Comparison of ENCODE assay signal across 35 cellular contexts in genomic region chr6:38225766-38226165, GRCh38.
"Had no signal": no experiment of that assay in that cellular context is flagged by ENCODE, and none has a peak within 500 bp of the region (broad histone marks: within the 10 kb centered on the region; RNA-seq: fewer than 3 reads in every experiment).

No MANE protein-coding gene starts in this region.

- H3K4me3 Mint-ChIP-seq: activated B cell treated with CpG ODN at 0.5 μM for 24 hours; activated CD4-positive, alpha-beta memory T cell treated with anti-CD3 and anti-CD28 coated beads for 36 hours; activated CD4-positive, alpha-beta T cell treated with anti-CD3 and anti-CD28 coated beads, Interleukin-2, amount 10 ng/mL, durations not matched to agents 24 days and 14 days; activated CD8-positive, alpha-beta T cell treated with anti-CD3 and anti-CD28 coated beads for 36 hours; activated naive CD4-positive, alpha-beta T cell treated with anti-CD3 and anti-CD28 coated beads for 36 hours; activated naive CD8-positive, alpha-beta T cell treated with anti-CD3 and anti-CD28 coated beads for 36 hours; activated T-cell treated with anti-CD3 and anti-CD28 coated beads, Interleukin-2, amount 50 U/mL, for 4 hours; activated T-cell treated with anti-CD3 and anti-CD28 coated beads, Interleukin-2, amount 50 U/mL, for 72 hours; activated T-helper 1 cell treated with anti-CD3 and anti-CD28 coated beads, Interleukin-12 subunit alpha, Interleukin-12 subunit beta, Interleukin-2, Interleukin-4 antibody, amounts not matched to agents 30 ng/mL and 10 ng/mL and 1 ng/mL, durations not matched to agents 14 hours and 24 hours and 36 hours; activated T-helper 17 cell treated with anti-CD3 and anti-CD28 coated beads, Interleukin-2, amount 50 U/mL, for 72 hours; T-helper 2 cell treated with Interferon-gamma antibody and Interleukin-4, amounts not matched to agents 5 μg/mL and 100 μg/mL, for 36 hours had no signal

- FAIRE-seq: astrocyte, TTC549 had no signal

- H3K27me3 Mint-ChIP-seq: activated B cell treated with CpG ODN at 0.5 μM for 24 hours; activated CD4-positive, alpha-beta memory T cell treated with anti-CD3 and anti-CD28 coated beads for 36 hours; activated CD4-positive, alpha-beta T cell treated with anti-CD3 and anti-CD28 coated beads, Interleukin-2, amount 10 ng/mL, durations not matched to agents 24 days and 14 days; activated CD8-positive, alpha-beta T cell treated with anti-CD3 and anti-CD28 coated beads for 36 hours; activated naive CD8-positive, alpha-beta T cell treated with anti-CD3 and anti-CD28 coated beads for 36 hours; activated T-helper 17 cell treated with anti-CD3 and anti-CD28 coated beads, Interleukin-2, amount 50 U/mL, for 72 hours had no signal

- H3K27me3 ChIP-seq: adrenal gland, body of pancreas, brain microvascular endothelial cell, breast epithelium had no signal

- H3K9me3 ChIP-seq: adrenal gland, body of pancreas, breast epithelium had no signal

- H3K27ac ChIP-seq: adrenal gland, body of pancreas, brain microvascular endothelial cell, breast epithelium, VCaP had no signal

- H3K27ac Mint-ChIP-seq: activated B cell treated with CpG ODN at 0.5 μM for 24 hours; activated CD4-positive, alpha-beta memory T cell treated with anti-CD3 and anti-CD28 coated beads for 36 hours; activated CD4-positive, alpha-beta T cell treated with anti-CD3 and anti-CD28 coated beads, Interleukin-2, amount 10 ng/mL, durations not matched to agents 24 days and 14 days; activated CD8-positive, alpha-beta T cell treated with anti-CD3 and anti-CD28 coated beads for 36 hours; activated naive CD4-positive, alpha-beta T cell treated with anti-CD3 and anti-CD28 coated beads for 36 hours; activated naive CD8-positive, alpha-beta T cell treated with anti-CD3 and anti-CD28 coated beads for 36 hours; activated T-cell treated with anti-CD3 and anti-CD28 coated beads, Interleukin-2, amount 50 U/mL, for 72 hours; activated T-helper 1 cell treated with anti-CD3 and anti-CD28 coated beads, Interleukin-12 subunit alpha, Interleukin-12 subunit beta, Interleukin-2, Interleukin-4 antibody, amounts not matched to agents 30 ng/mL and 10 ng/mL and 1 ng/mL, durations not matched to agents 14 hours and 24 hours and 36 hours; activated T-helper 17 cell treated with anti-CD3 and anti-CD28 coated beads, Interleukin-2, amount 50 U/mL, for 72 hours; T-helper 2 cell treated with Interferon-gamma antibody and Interleukin-4, amounts not matched to agents 5 μg/mL and 100 μg/mL, for 36 hours had no signal

- DNase-seq: activated B cell treated with CpG ODN at 0.5 μM for 24 hours; activated CD4-positive, alpha-beta memory T cell treated with anti-CD3 and anti-CD28 coated beads for 36 hours; activated CD4-positive, alpha-beta T cell treated with anti-CD3 and anti-CD28 coated beads for 4 hours; activated CD4-positive, alpha-beta T cell treated with anti-CD3 and anti-CD28 coated beads, Interleukin-2, amount 10 ng/mL, durations not matched to agents 24 days and 14 days; activated CD4-positive, alpha-beta T cell treated with anti-CD3 and anti-CD28 coated beads, Interleukin-2, amount 50 U/mL, for 1 hour; activated CD4-positive, alpha-beta T cell treated with anti-CD3 and anti-CD28 coated beads, Interleukin-2, amount 50 U/mL, for 4 hours; activated CD4-positive, CD25-positive, alpha-beta regulatory T cell treated with anti-CD3 and anti-CD28 coated beads, Interleukin-2, amount 50 U/mL, for 72 hours; activated CD8-positive, alpha-beta memory T cell treated with anti-CD3 and anti-CD28 coated beads, Interleukin-2, amount 50 U/mL, for 4 hours; activated CD8-positive, alpha-beta T cell treated with anti-CD3 and anti-CD28 coated beads for 36 hours; activated effector memory CD4-positive, alpha-beta T cell treated with anti-CD3 and anti-CD28 coated beads, Interleukin-2, amount 50 U/mL, for 16 hours; activated gamma-delta T cell treated with Interleukin-2 at 50 U/mL for 16 hours; activated naive CD4-positive, alpha-beta T cell; activated naive CD4-positive, alpha-beta T cell treated with anti-CD3 and anti-CD28 coated beads for 36 hours; activated naive CD4-positive, alpha-beta T cell treated with anti-CD3 and anti-CD28 coated beads, Interleukin-2, amount 50 U/mL, for 16 hours; activated naive CD8-positive, alpha-beta T cell treated with anti-CD3 and anti-CD28 coated beads for 36 hours; activated T-cell treated with anti-CD3 and anti-CD28 coated beads for 4 hours; activated T-cell treated with anti-CD3 and anti-CD28 coated beads, Interleukin-2, amount 50 U/mL, for 1 hour; activated T-cell treated with anti-CD3 and anti-CD28 coated beads, Interleukin-2, amount 50 U/mL, for 4 hours; activated T-cell treated with anti-CD3 and anti-CD28 coated beads, Interleukin-2, amount 50 U/mL, for 72 hours; adrenal gland; amniotic stem cell; aorta; body of pancreas; brain microvascular endothelial cell; central memory CD4-positive, alpha-beta T cell; T-helper 2 cell; T-helper 9 cell had no signal

- ATAC-seq: activated CD8-positive, alpha-beta T cell treated with anti-CD3 and anti-CD28 coated beads for 36 hours; activated naive CD4-positive, alpha-beta T cell treated with anti-CD3 and anti-CD28 coated beads, Interleukin-2, amount 50 U/mL, for 72 hours; activated T-cell treated with anti-CD3 and anti-CD28 coated beads, Interleukin-2, amount 50 U/mL, for 4 hours; activated T-cell treated with anti-CD3 and anti-CD28 coated beads, Interleukin-2, amount 50 U/mL, for 72 hours; activated T-helper 17 cell treated with anti-CD3 and anti-CD28 coated beads, Interleukin-2, amount 50 U/mL, for 72 hours; body of pancreas had no signal

- H3K36me3 ChIP-seq: adrenal gland, brain microvascular endothelial cell, breast epithelium had no signal

- H3K36me3 Mint-ChIP-seq: activated naive CD4-positive, alpha-beta T cell treated with anti-CD3 and anti-CD28 coated beads, Interleukin-2, amount 50 U/mL, for 72 hours had no signal

- H3K4me1 Mint-ChIP-seq: activated B cell treated with CpG ODN at 0.5 μM for 24 hours; activated CD4-positive, alpha-beta T cell treated with anti-CD3 and anti-CD28 coated beads, Interleukin-2, amount 10 ng/mL, durations not matched to agents 24 days and 14 days; activated naive CD8-positive, alpha-beta T cell treated with anti-CD3 and anti-CD28 coated beads for 36 hours; activated T-helper 17 cell treated with anti-CD3 and anti-CD28 coated beads, Interleukin-2, amount 50 U/mL, for 72 hours had no signal

- H3K4me3 ChIP-seq: adrenal gland, body of pancreas, breast epithelium had no signal

- H3K9me3 Mint-ChIP-seq: activated B cell treated with CpG ODN at 0.5 μM for 24 hours; activated CD4-positive, alpha-beta memory T cell treated with anti-CD3 and anti-CD28 coated beads for 36 hours; activated CD8-positive, alpha-beta T cell treated with anti-CD3 and anti-CD28 coated beads for 36 hours; activated naive CD4-positive, alpha-beta T cell treated with anti-CD3 and anti-CD28 coated beads for 36 hours; activated naive CD4-positive, alpha-beta T cell treated with anti-CD3 and anti-CD28 coated beads, Interleukin-2, amount 50 U/mL, for 72 hours; activated naive CD8-positive, alpha-beta T cell treated with anti-CD3 and anti-CD28 coated beads for 36 hours; activated T-cell treated with anti-CD3 and anti-CD28 coated beads, Interleukin-2, amount 50 U/mL, for 4 hours; activated T-cell treated with anti-CD3 and anti-CD28 coated beads, Interleukin-2, amount 50 U/mL, for 72 hours; activated T-helper 1 cell treated with anti-CD3 and anti-CD28 coated beads, Interleukin-12 subunit alpha, Interleukin-12 subunit beta, Interleukin-2, Interleukin-4 antibody, amounts not matched to agents 30 ng/mL and 10 ng/mL and 1 ng/mL, durations not matched to agents 14 hours and 24 hours and 36 hours; activated T-helper 17 cell treated with anti-CD3 and anti-CD28 coated beads, Interleukin-2, amount 50 U/mL, for 72 hours; T-helper 2 cell treated with Interferon-gamma antibody and Interleukin-4, amounts not matched to agents 5 μg/mL and 100 μg/mL, for 36 hours had no signal

- H3K4me1 ChIP-seq: adrenal gland, body of pancreas, breast epithelium had no signal
